ENCODE assay signal across 34 cellular contexts in the genomic region with DNA sequence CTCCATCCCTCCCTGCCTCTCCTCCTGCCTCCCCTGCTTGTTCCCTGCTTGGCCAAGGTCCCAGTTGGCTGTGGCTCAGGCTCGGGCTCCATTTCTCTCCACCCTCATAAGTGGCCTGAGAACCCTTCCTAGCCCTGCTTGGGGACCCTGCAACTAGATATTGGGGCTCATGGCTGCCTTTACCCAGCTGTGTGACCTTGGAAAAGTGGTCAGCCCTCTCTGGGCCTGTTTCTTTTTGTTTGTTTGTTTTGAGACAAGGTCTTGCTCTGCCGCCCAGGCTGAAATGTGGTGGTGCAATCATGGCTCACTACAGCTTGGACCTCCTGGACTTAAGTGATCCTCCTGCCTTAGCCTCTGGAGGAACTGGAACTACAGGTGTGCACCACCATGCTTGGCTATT. TPM values are rescaled to one million over a fixed set of nuclear protein-coding genes. Genes with fewer than 3 reads are reported as not detected.
"Had no signal": no experiment of that assay in that cellular context is flagged by ENCODE, and none has a peak within 500 bp of the region (broad histone marks: within the 10 kb centered on the region; RNA-seq: fewer than 3 reads in every experiment).

No MANE protein-coding gene starts in this region.

- H3K4me2 ChIP-seq: PC-9 had no signal

- H3K27ac ChIP-seq: ascending aorta, cardiac muscle cell, PC-9 had no signal

- H3K9me3 ChIP-seq: ascending aorta had no signal

- H3K36me3 ChIP-seq: ascending aorta, cardiac muscle cell had no signal

- ATAC-seq: activated CD8-positive, alpha-beta T cell treated with anti-CD3 and anti-CD28 coated beads for 36 hours; activated T-cell treated with anti-CD3 and anti-CD28 coated beads, Interleukin-2, amount 50 U/mL, for 72 hours; activated T-helper 17 cell treated with anti-CD3 and anti-CD28 coated beads, Interleukin-2, amount 50 U/mL, for 72 hours had no signal

- FAIRE-seq: RCC 7860 had no signal

- H3K4me1 ChIP-seq: ascending aorta had no signal

- H3K4me3 ChIP-seq: ascending aorta, cardiac muscle cell, PC-9 had no signal

- H2AFZ ChIP-seq: PC-9 had no signal

- DNase-seq: activated CD4-positive, alpha-beta T cell treated with anti-CD3 and anti-CD28 coated beads, Interleukin-2, amount 10 ng/mL, durations not matched to agents 24 days and 14 days; activated CD4-positive, alpha-beta T cell treated with anti-CD3 and anti-CD28 coated beads, Interleukin-2, amount 50 U/mL, for 4 hours; activated CD8-positive, alpha-beta T cell treated with anti-CD3 and anti-CD28 coated beads for 36 hours; activated effector memory CD4-positive, alpha-beta T cell treated with anti-CD3 and anti-CD28 coated beads, Interleukin-2, amount 50 U/mL, for 16 hours; activated naive CD4-positive, alpha-beta T cell; activated naive CD4-positive, alpha-beta T cell treated with anti-CD3 and anti-CD28 coated beads, Interleukin-2, amount 50 U/mL, for 16 hours; activated naive CD8-positive, alpha-beta T cell treated with anti-CD3 and anti-CD28 coated beads for 36 hours; activated T-cell treated with anti-CD3 and anti-CD28 coated beads, Interleukin-2, amount 50 U/mL, for 1 hour; activated T-cell treated with anti-CD3 and anti-CD28 coated beads, Interleukin-2, amount 50 U/mL, for 72 hours; amniotic stem cell; Karpas-422; NCI-H1105 treated with DMSO at 0.1 percent for 48 hours; NCI-H1436; NCI-H1694; NCI-H2029; NCI-H345; NCI-H526; NCI-H748 treated with DMSO at 0.1 percent for 48 hours; NK-92 treated with Interleukin-12 subunit alpha and Interleukin-12 subunit beta, amount 100 ng/mL, for 24 hours; PC-9; Right ventricle myocardium superior; SW 1271; T-helper 1 cell; T1000 had no signal

- H3K27me3 ChIP-seq: ascending aorta, cardiac muscle cell had no signal

RNA-seq across cellular contexts. Expression of a gene that starts 20.3 kb away (rescaled TPM):
- total RNA-seq: activated CD4-positive, alpha-beta T cell treated with anti-CD3 and anti-CD28 coated beads, Interleukin-2, amount 10 ng/mL, durations not matched to agents 24 days and 14 days; activated CD8-positive, alpha-beta memory T cell treated with anti-CD3 and anti-CD28 coated beads for 36 hours; activated CD8-positive, alpha-beta T cell treated with anti-CD3 and anti-CD28 coated beads for 36 hours; activated naive CD8-positive, alpha-beta T cell treated with anti-CD3 and anti-CD28 coated beads for 36 hours; activated T-cell treated with anti-CD3 and anti-CD28 coated beads, Interleukin-2, amount 50 U/mL, for 72 hours; activated T-helper 17 cell treated with anti-CD3 and anti-CD28 coated beads, Interleukin-2, amount 50 U/mL, for 72 hours; ascending aorta; cardiac muscle cell; chondrocyte; MCF 10A; NCI-H460; OCI-LY7; PC-9; Right ventricle myocardium superior; T-helper 2 cell treated with Interferon-gamma antibody and Interleukin-4, amounts not matched to agents 100 ng/mL and 5 ng/mL, for 36 hours had no signal
- polyA plus RNA-seq: cardiac muscle cell had no signal
